8 cellular contexts compared by ENCODE assay signal in the genomic region with DNA sequence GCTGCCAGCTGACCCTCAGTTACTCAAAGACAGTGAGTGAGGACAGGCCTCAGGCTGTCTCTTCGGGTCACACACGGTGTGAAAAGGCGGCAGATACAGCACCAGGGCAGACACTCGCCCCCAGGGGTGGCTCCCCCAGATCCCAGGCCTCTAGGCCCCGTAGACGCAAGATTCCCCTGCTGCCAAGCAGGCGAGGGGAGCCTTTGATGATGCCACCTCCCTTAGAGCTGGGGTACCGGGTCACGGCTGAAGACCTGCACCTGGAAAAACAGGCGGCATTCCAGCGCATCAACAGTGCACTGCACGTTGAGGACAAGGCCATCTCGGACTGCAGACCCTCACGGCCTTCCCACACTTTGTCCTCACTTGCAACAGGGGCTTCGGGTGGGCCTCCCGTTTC.
DNase-seq lines count a peak whose midpoint lies in the region; ATAC-seq and TF ChIP-seq lines count a peak whose summit lies in the region.
"Not testable (repeated sequence)": the region's sequence is repeated elsewhere in the genome, so short reads cannot be mapped to it uniquely, and the experiment has no call there.

No MANE protein-coding gene starts in this region.

- H3K4me1 Mint-ChIP-seq in activated CD8-positive, alpha-beta T cell treated with anti-CD3 and anti-CD28 coated beads, Interleukin-2, amount 10 ng/mL, durations not matched to agents 7 days and 5 days (ENCODE audit: low read depth): not testable (repeated sequence)
- H3K4me1 Mint-ChIP-seq in central memory CD8-positive, alpha-beta T cell: peaks cover 41% of the 10 kb centered on the region
- peaks cover 23% of the 10 kb centered on the region for H3K4me1 Mint-ChIP-seq in glutamatergic neuron (ENCODE audit: low read depth, unreplicated experiment)
- H3K4me1 Mint-ChIP-seq in natural killer cell treated with Interleukin-12 subunit alpha and Interleukin-12 subunit beta and Interleukin-15 and Interleukin-18, amount 100 ng/mL, for 72 hours (ENCODE audit: low read depth in 2 of 2): peaks cover 20 to 33% of the 10 kb centered on the region in 2 donors

- H3K4me3 ChIP-seq in NB4 (ENCODE audit: low read depth, low read length): not testable (repeated sequence)

- not testable (repeated sequence) for H3K27ac Mint-ChIP-seq in activated CD8-positive, alpha-beta T cell treated with anti-CD3 and anti-CD28 coated beads, Interleukin-2, amount 10 ng/mL, durations not matched to agents 7 days and 5 days; central memory CD8-positive, alpha-beta T cell (ENCODE audit: low read depth); glutamatergic neuron (ENCODE audit: unreplicated experiment); natural killer cell treated with Interleukin-12 subunit alpha and Interleukin-12 subunit beta and Interleukin-15 and Interleukin-18, amount 100 ng/mL, for 72 hours

- DNase-seq in NB4 (ENCODE audit: low read depth): peak; percentile 1
- peak; percentile 45 for DNase-seq in activated CD8-positive, alpha-beta T cell treated with anti-CD3 and anti-CD28 coated beads, Interleukin-2, amount 10 ng/mL, durations not matched to agents 7 days and 5 days
- peak; percentile 32 to 36 for DNase-seq in central memory CD8-positive, alpha-beta T cell (ENCODE audit: low spot score in 2 of 2)
- peak; percentile 38 for DNase-seq in glutamatergic neuron
- peak; percentile 1 for DNase-seq in kidney tubule cell (ENCODE audit: low spot score)
- peak; percentile 67 for DNase-seq in natural killer cell treated with Interleukin-12 subunit alpha and Interleukin-12 subunit beta and Interleukin-15 and Interleukin-18, amount 100 ng/mL, for 72 hours (ENCODE audit: low spot score)
- DNase-seq in stimulated activated CD4-positive, alpha-beta T cell treated with anti-CD3 and anti-CD28 coated beads, Interleukin-4, amount 100 ng/mL, for 1 hour: peak; percentile 4

- CTCF ChIA-PET in activated CD8-positive, alpha-beta T cell treated with anti-CD3 and anti-CD28 coated beads, Interleukin-2, amount 10 ng/mL, durations not matched to agents 7 days and 5 days (lab: Charles Lee): not testable (repeated sequence)

- not testable (repeated sequence) for H3K9me3 Mint-ChIP-seq in activated CD8-positive, alpha-beta T cell treated with anti-CD3 and anti-CD28 coated beads, Interleukin-2, amount 10 ng/mL, durations not matched to agents 7 days and 5 days (ENCODE audit: insufficient read depth); central memory CD8-positive, alpha-beta T cell; natural killer cell treated with Interleukin-12 subunit alpha and Interleukin-12 subunit beta and Interleukin-15 and Interleukin-18, amount 100 ng/mL, for 72 hours
- H3K9me3 Mint-ChIP-seq in glutamatergic neuron (ENCODE audit: unreplicated experiment): peaks cover 22% of the 10 kb centered on the region

- POLR2A ChIA-PET in activated CD8-positive, alpha-beta T cell treated with anti-CD3 and anti-CD28 coated beads, Interleukin-2, amount 10 ng/mL, durations not matched to agents 7 days and 5 days (lab: Charles Lee): not testable (repeated sequence)

- not testable (repeated sequence) for TF ChIP-seq POLR2A in NB4 (IDR thresholded peaks at IDR 0.05; ENCODE audit: extremely low read depth, insufficient read length)

- not testable (repeated sequence) for H3K27me3 Mint-ChIP-seq in activated CD8-positive, alpha-beta T cell treated with anti-CD3 and anti-CD28 coated beads, Interleukin-2, amount 10 ng/mL, durations not matched to agents 7 days and 5 days (ENCODE audit: low read depth); central memory CD8-positive, alpha-beta T cell; natural killer cell treated with Interleukin-12 subunit alpha and Interleukin-12 subunit beta and Interleukin-15 and Interleukin-18, amount 100 ng/mL, for 72 hours
- peaks cover 15% of the 10 kb centered on the region for H3K27me3 Mint-ChIP-seq in glutamatergic neuron (ENCODE audit: unreplicated experiment)

- not testable (repeated sequence) for TF ChIP-seq CTCF in 22Rv1 (IDR thresholded peaks at IDR 0.05); NB4 (IDR thresholded peaks at IDR 0.05; ENCODE audit: low read depth, low read length); glutamatergic neuron (IDR thresholded peaks at IDR 0.05; ENCODE audit: partially characterized antibody, unreplicated experiment)

- peak overlapping the region; percentile 15; the same call in 1 of the 2 replicates for H3K27ac ChIP-seq in 22Rv1

- H3K4me3 Mint-ChIP-seq in activated CD8-positive, alpha-beta T cell treated with anti-CD3 and anti-CD28 coated beads, Interleukin-2, amount 10 ng/mL, durations not matched to agents 7 days and 5 days; central memory CD8-positive, alpha-beta T cell; glutamatergic neuron (ENCODE audit: unreplicated experiment); natural killer cell treated with Interleukin-12 subunit alpha and Interleukin-12 subunit beta and Interleukin-15 and Interleukin-18, amount 100 ng/mL, for 72 hours: not testable (repeated sequence)

- H3K36me3 Mint-ChIP-seq in activated CD8-positive, alpha-beta T cell treated with anti-CD3 and anti-CD28 coated beads, Interleukin-2, amount 10 ng/mL, durations not matched to agents 7 days and 5 days (ENCODE audit: low read depth): peaks cover 20% of the 10 kb centered on the region
- H3K36me3 Mint-ChIP-seq in central memory CD8-positive, alpha-beta T cell (ENCODE audit: insufficient read depth); natural killer cell treated with Interleukin-12 subunit alpha and Interleukin-12 subunit beta and Interleukin-15 and Interleukin-18, amount 100 ng/mL, for 72 hours: not testable (repeated sequence)
- peaks cover 20% of the 10 kb centered on the region for H3K36me3 Mint-ChIP-seq in glutamatergic neuron (ENCODE audit: unreplicated experiment)

- ATAC-seq in activated CD8-positive, alpha-beta T cell treated with anti-CD3 and anti-CD28 coated beads, Interleukin-2, amount 10 ng/mL, durations not matched to agents 7 days and 5 days; central memory CD8-positive, alpha-beta T cell (replicated peaks; ENCODE audit: extremely low read depth, poor library complexity, severe bottlenecking); natural killer cell treated with Interleukin-12 subunit alpha and Interleukin-12 subunit beta and Interleukin-15 and Interleukin-18, amount 100 ng/mL, for 72 hours: not testable (repeated sequence)

Comparison
In these comparisons a context has a peak if more than half of its experiments do, and no peak if none do; other contexts are left out.
1. DNase-seq: peak in every context shown above with its lines; median percentile 67 in natural killer cell treated with Interleukin-12 subunit alpha and Interleukin-12 subunit beta and Interleukin-15 and Interleukin-18, amount 100 ng/mL, for 72 hours; 45 in activated CD8-positive, alpha-beta T cell treated with anti-CD3 and anti-CD28 coated beads, Interleukin-2, amount 10 ng/mL, durations not matched to agents 7 days and 5 days; 38 in glutamatergic neuron; 34 in central memory CD8-positive, alpha-beta T cell; 4 in stimulated activated CD4-positive, alpha-beta T cell treated with anti-CD3 and anti-CD28 coated beads, Interleukin-4, amount 100 ng/mL, for 1 hour; 1 in NB4; 1 in kidney tubule cell.